In the genomic region with DNA sequence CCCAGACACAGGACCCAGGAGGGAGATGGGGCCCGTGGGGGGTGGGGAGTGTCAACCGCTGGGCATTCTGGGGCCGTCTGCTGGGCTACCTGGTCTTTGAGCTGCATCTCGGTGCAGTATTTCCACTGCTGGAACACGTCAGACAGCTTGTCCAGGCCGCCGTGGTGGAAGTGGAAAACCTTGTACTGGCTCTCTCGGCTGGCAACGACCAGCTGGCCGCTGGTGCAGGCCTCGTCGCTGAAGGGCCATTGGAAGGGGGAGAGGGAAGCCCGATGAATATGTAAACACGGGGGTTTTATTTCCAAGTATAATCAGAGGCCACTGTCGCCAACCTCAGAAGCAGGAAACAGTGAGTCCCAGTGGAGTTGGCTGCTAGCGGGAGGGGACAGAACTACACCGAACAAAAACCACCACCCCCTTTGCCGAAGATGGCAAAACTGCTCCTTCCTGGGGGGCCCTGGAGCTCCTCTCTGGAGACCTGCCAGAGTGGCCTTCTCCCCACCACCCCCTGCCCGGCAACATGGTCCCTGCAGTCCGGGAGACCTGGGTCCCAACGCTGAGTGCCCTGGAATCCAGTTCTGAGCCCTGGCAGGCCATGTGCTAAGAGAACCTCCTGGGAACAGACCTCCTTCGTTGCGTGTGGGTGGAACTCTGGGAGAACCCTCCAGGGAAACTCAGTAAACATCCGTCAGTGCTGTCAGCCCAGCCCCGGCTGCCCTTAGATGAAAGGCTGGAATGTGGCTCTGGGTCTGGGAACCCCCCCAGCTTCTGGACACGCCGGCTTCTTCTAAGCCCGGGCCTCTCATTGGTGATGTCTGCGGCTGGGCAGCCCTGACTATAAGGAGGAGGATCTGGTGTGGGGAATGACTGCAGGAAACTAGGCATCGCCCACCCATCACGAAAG, we compare ENCODE assay signal across 2 cellular contexts.
TF ChIP-seq lines count a peak whose summit lies in the region.

No MANE protein-coding gene starts in this region.

TF ChIP-seq in HEK293, 187 proteins besides CTCF, POLR2A, EP300 and RAD21 (continued from another document and continues in another):
- TF ChIP-seq, protein P1, sequence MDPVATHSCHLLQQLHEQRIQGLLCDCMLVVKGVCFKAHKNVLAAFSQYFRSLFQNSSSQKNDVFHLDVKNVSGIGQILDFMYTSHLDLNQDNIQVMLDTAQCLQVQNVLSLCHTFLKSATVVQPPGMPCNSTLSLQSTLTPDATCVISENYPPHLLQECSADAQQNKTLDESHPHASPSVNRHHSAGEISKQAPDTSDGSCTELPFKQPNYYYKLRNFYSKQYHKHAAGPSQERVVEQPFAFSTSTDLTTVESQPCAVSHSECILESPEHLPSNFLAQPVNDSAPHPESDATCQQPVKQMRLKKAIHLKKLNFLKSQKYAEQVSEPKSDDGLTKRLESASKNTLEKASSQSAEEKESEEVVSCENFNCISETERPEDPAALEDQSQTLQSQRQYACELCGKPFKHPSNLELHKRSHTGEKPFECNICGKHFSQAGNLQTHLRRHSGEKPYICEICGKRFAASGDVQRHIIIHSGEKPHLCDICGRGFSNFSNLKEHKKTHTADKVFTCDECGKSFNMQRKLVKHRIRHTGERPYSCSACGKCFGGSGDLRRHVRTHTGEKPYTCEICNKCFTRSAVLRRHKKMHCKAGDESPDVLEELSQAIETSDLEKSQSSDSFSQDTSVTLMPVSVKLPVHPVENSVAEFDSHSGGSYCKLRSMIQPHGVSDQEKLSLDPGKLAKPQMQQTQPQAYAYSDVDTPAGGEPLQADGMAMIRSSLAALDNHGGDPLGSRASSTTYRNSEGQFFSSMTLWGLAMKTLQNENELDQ (tag by site-specific recombination; IDR thresholded peaks at IDR 0.05; ENCODE audit: low read depth): no peak
- TF ChIP-seq, protein P2, sequence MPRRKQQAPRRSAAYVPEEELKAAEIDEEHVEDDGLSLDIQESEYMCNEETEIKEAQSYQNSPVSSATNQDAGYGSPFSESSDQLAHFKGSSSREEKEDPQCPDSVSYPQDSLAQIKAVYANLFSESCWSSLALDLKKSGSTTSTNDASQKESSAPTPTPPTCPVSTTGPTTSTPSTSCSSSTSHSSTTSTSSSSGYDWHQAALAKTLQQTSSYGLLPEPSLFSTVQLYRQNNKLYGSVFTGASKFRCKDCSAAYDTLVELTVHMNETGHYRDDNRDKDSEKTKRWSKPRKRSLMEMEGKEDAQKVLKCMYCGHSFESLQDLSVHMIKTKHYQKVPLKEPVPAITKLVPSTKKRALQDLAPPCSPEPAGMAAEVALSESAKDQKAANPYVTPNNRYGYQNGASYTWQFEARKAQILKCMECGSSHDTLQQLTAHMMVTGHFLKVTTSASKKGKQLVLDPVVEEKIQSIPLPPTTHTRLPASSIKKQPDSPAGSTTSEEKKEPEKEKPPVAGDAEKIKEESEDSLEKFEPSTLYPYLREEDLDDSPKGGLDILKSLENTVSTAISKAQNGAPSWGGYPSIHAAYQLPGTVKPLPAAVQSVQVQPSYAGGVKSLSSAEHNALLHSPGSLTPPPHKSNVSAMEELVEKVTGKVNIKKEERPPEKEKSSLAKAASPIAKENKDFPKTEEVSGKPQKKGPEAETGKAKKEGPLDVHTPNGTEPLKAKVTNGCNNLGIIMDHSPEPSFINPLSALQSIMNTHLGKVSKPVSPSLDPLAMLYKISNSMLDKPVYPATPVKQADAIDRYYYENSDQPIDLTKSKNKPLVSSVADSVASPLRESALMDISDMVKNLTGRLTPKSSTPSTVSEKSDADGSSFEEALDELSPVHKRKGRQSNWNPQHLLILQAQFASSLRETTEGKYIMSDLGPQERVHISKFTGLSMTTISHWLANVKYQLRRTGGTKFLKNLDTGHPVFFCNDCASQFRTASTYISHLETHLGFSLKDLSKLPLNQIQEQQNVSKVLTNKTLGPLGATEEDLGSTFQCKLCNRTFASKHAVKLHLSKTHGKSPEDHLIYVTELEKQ (tag by site-specific recombination; IDR thresholded peaks at IDR 0.05; ENCODE audit: borderline replicate concordance): no peak
- TF ChIP-seq ZNF548 (tag by site-specific recombination; IDR thresholded peaks at IDR 0.05) (no peak), ZNF174 (tag by site-specific recombination; IDR thresholded peaks at IDR 0.05) (no peak), ZNF292 (tag by site-specific recombination; IDR thresholded peaks at IDR 0.05; ENCODE audit: borderline replicate concordance, low read depth) (no peak), SCRT1 (tag by site-specific recombination; IDR thresholded peaks at IDR 0.05; ENCODE audit: borderline replicate concordance) (no peak), ZNF660 (tag by site-specific recombination; IDR thresholded peaks at IDR 0.05) (no peak), ZNF214 (tag by site-specific recombination; IDR thresholded peaks at IDR 0.05; ENCODE audit: borderline replicate concordance) (no peak), ZNF837 (tag by site-specific recombination; IDR thresholded peaks at IDR 0.05) (no peak), YY2 (tag by site-specific recombination; IDR thresholded peaks at IDR 0.05) (no peak), ZNF341 (tag by site-specific recombination; IDR thresholded peaks at IDR 0.05; ENCODE audit: low read depth) (no peak), ZNF792 (tag by site-specific recombination; IDR thresholded peaks at IDR 0.05) (no peak), ZBTB1 (tag by site-specific recombination; IDR thresholded peaks at IDR 0.05) (no peak), ZNF155 (tag by site-specific recombination; IDR thresholded peaks at IDR 0.05) (no peak), ZNF266 (tag by site-specific recombination; IDR thresholded peaks at IDR 0.05; ENCODE audit: low read depth) (no peak), ZNF623 (tag by site-specific recombination; IDR thresholded peaks at IDR 0.05) (no peak), SP2 (tag by site-specific recombination; IDR thresholded peaks at IDR 0.05) (0 out of 2 replicates have a peak, but pooled peaks have one; percentile 5), GLI2 (tag by site-specific recombination; IDR thresholded peaks at IDR 0.05; ENCODE audit: borderline replicate concordance, low read depth) (no peak), ZNF391 (tag by site-specific recombination; IDR thresholded peaks at IDR 0.05; ENCODE audit: borderline replicate concordance, low read depth) (no peak), ZNF433 (tag by site-specific recombination; IDR thresholded peaks at IDR 0.05; ENCODE audit: low read depth) (no peak), SALL2 (tag by site-specific recombination; IDR thresholded peaks at IDR 0.05; ENCODE audit: borderline replicate concordance) (no peak), REPIN1 (tag by site-specific recombination; IDR thresholded peaks at IDR 0.05; ENCODE audit: low read depth) (no peak)

TF ChIP-seq in K562, 482 proteins besides CTCF, POLR2A, EP300 and RAD21 (continued from another document):
- TF ChIP-seq, protein P3, sequence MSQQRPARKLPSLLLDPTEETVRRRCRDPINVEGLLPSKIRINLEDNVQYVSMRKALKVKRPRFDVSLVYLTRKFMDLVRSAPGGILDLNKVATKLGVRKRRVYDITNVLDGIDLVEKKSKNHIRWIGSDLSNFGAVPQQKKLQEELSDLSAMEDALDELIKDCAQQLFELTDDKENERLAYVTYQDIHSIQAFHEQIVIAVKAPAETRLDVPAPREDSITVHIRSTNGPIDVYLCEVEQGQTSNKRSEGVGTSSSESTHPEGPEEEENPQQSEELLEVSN (IDR thresholded peaks at IDR 0.05; ENCODE audit: borderline replicate concordance in 1 of 2, extremely low read depth in 1 of 2, insufficient read depth in 1 of 2, insufficient read length in 1 of 2, low read depth in 1 of 2, low read length in 1 of 2, poor library complexity in 1 of 2, severe bottlenecking in 1 of 2): no peak
- TF ChIP-seq, protein P4, sequence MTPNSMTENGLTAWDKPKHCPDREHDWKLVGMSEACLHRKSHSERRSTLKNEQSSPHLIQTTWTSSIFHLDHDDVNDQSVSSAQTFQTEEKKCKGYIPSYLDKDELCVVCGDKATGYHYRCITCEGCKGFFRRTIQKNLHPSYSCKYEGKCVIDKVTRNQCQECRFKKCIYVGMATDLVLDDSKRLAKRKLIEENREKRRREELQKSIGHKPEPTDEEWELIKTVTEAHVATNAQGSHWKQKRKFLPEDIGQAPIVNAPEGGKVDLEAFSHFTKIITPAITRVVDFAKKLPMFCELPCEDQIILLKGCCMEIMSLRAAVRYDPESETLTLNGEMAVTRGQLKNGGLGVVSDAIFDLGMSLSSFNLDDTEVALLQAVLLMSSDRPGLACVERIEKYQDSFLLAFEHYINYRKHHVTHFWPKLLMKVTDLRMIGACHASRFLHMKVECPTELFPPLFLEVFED (CRISPR knock-in tag; conservative IDR thresholded peaks at IDR 0.05): no peak
- TF ChIP-seq HEY1 (CRISPR knock-in tag; IDR thresholded peaks at IDR 0.05; ENCODE audit: borderline replicate concordance): no peak
- TF ChIP-seq MCM5 (IDR thresholded peaks at IDR 0.05; ENCODE audit: low read depth): no peak
- TF ChIP-seq KDM5B (IDR thresholded peaks at IDR 0.05; ENCODE audit: insufficient replicate concordance, low read depth, low read length): no peak
- TF ChIP-seq TSC22D4 (tag; IDR thresholded peaks at IDR 0.05): no peak
- TF ChIP-seq SAFB (IDR thresholded peaks at IDR 0.05; ENCODE audit: borderline replicate concordance, low read depth, low read length): no peak
- TF ChIP-seq FOXK2 (conservative IDR thresholded peaks at IDR 0.05 in 1 of 2, IDR thresholded peaks at IDR 0.05 in 1 of 2; ENCODE audit: low read depth in 2 of 2): no peak
- TF ChIP-seq, protein P5, sequence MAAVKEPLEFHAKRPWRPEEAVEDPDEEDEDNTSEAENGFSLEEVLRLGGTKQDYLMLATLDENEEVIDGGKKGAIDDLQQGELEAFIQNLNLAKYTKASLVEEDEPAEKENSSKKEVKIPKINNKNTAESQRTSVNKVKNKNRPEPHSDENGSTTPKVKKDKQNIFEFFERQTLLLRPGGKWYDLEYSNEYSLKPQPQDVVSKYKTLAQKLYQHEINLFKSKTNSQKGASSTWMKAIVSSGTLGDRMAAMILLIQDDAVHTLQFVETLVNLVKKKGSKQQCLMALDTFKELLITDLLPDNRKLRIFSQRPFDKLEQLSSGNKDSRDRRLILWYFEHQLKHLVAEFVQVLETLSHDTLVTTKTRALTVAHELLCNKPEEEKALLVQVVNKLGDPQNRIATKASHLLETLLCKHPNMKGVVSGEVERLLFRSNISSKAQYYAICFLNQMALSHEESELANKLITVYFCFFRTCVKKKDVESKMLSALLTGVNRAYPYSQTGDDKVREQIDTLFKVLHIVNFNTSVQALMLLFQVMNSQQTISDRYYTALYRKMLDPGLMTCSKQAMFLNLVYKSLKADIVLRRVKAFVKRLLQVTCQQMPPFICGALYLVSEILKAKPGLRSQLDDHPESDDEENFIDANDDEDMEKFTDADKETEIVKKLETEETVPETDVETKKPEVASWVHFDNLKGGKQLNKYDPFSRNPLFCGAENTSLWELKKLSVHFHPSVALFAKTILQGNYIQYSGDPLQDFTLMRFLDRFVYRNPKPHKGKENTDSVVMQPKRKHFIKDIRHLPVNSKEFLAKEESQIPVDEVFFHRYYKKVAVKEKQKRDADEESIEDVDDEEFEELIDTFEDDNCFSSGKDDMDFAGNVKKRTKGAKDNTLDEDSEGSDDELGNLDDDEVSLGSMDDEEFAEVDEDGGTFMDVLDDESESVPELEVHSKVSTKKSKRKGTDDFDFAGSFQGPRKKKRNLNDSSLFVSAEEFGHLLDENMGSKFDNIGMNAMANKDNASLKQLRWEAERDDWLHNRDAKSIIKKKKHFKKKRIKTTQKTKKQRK (IDR thresholded peaks at IDR 0.05; ENCODE audit: borderline replicate concordance, low read depth, low read length): no peak
- no peak for TF ChIP-seq GTF2E2 (tag; IDR thresholded peaks at IDR 0.05)
- TF ChIP-seq, protein P6, sequence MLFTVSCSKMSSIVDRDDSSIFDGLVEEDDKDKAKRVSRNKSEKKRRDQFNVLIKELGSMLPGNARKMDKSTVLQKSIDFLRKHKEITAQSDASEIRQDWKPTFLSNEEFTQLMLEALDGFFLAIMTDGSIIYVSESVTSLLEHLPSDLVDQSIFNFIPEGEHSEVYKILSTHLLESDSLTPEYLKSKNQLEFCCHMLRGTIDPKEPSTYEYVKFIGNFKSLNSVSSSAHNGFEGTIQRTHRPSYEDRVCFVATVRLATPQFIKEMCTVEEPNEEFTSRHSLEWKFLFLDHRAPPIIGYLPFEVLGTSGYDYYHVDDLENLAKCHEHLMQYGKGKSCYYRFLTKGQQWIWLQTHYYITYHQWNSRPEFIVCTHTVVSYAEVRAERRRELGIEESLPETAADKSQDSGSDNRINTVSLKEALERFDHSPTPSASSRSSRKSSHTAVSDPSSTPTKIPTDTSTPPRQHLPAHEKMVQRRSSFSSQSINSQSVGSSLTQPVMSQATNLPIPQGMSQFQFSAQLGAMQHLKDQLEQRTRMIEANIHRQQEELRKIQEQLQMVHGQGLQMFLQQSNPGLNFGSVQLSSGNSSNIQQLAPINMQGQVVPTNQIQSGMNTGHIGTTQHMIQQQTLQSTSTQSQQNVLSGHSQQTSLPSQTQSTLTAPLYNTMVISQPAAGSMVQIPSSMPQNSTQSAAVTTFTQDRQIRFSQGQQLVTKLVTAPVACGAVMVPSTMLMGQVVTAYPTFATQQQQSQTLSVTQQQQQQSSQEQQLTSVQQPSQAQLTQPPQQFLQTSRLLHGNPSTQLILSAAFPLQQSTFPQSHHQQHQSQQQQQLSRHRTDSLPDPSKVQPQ (CRISPR knock-in tag; IDR thresholded peaks at IDR 0.05; ENCODE audit: borderline replicate concordance): no peak
- TF ChIP-seq, protein P7, sequence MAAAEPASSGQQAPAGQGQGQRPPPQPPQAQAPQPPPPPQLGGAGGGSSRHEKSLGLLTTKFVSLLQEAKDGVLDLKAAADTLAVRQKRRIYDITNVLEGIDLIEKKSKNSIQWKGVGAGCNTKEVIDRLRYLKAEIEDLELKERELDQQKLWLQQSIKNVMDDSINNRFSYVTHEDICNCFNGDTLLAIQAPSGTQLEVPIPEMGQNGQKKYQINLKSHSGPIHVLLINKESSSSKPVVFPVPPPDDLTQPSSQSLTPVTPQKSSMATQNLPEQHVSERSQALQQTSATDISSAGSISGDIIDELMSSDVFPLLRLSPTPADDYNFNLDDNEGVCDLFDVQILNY (CRISPR knock-in tag; IDR thresholded peaks at IDR 0.05): no peak
- TF ChIP-seq, protein P8, sequence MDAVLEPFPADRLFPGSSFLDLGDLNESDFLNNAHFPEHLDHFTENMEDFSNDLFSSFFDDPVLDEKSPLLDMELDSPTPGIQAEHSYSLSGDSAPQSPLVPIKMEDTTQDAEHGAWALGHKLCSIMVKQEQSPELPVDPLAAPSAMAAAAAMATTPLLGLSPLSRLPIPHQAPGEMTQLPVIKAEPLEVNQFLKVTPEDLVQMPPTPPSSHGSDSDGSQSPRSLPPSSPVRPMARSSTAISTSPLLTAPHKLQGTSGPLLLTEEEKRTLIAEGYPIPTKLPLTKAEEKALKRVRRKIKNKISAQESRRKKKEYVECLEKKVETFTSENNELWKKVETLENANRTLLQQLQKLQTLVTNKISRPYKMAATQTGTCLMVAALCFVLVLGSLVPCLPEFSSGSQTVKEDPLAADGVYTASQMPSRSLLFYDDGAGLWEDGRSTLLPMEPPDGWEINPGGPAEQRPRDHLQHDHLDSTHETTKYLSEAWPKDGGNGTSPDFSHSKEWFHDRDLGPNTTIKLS (IDR thresholded peaks at IDR 0.05; ENCODE audit: borderline replicate concordance, low read depth): no peak
- TF ChIP-seq ZFP1 (CRISPR knock-in tag; IDR thresholded peaks at IDR 0.05): no peak
